ENCODE assay signal across 8 cellular contexts in genomic region chr10:48551796-48552591, GRCh38. TPM values are rescaled to one million over a fixed set of nuclear protein-coding genes. Genes with fewer than 3 reads are reported as not detected.
DNase-seq lines count a peak whose midpoint lies in the region; ATAC-seq and TF ChIP-seq lines count a peak whose summit lies in the region.

No MANE protein-coding gene starts in this region.

- H2AFZ ChIP-seq in MM.1S (ENCODE audit: low read length) (0 out of 2 replicates have a peak overlapping the region, but pooled peaks have one; percentile 6), fibroblast of lung (ENCODE audit: low read length) (no peak overlapping the region)

- H3K9me2 ChIP-seq in MM.1S (replicated peaks; ENCODE audit: insufficient read depth, low read length): no peaks in the 10 kb centered on the region

- H3K79me2 ChIP-seq in MM.1S (ENCODE audit: low read length): no peaks in the 10 kb centered on the region
- H3K79me2 ChIP-seq in fibroblast of lung (ENCODE audit: control insufficient read depth, insufficient read depth, low read length): peaks cover 32% of the 10 kb centered on the region

- no peaks in the 10 kb centered on the region for H4K20me1 ChIP-seq in MM.1S (ENCODE audit: insufficient read depth, low read length)
- no peaks in the 10 kb centered on the region for H4K20me1 ChIP-seq in fibroblast of lung (ENCODE audit: control insufficient read depth, extremely low read depth, insufficient read depth, low read length)

- no peak overlapping the region for H3K27ac Mint-ChIP-seq in activated naive CD4-positive, alpha-beta T cell treated with anti-CD3 and anti-CD28 coated beads, Interleukin-2, amount 10 ng/mL, durations not matched to agents 7 days and 5 days
- no peak overlapping the region for H3K27ac Mint-ChIP-seq in naive thymus-derived CD4-positive, alpha-beta T cell

- H3K4me1 ChIP-seq in MM.1S (ENCODE audit: low read length) (0 out of 2 replicates have a peak, but pooled peaks cover 8% of the 10 kb centered on the region), fibroblast of lung (ENCODE audit: control insufficient read depth, extremely low read depth, insufficient read depth, low read length) (no peaks in the 10 kb centered on the region)
- no peaks in the 10 kb centered on the region for H3K4me1 ChIP-seq in naive thymus-derived CD4-positive, alpha-beta T cell (ENCODE audit: control insufficient read depth in 2 of 2, insufficient read depth in 2 of 2, low read length in 2 of 2)

- no peaks in the 10 kb centered on the region for H3K27me3 Mint-ChIP-seq in activated naive CD4-positive, alpha-beta T cell treated with anti-CD3 and anti-CD28 coated beads, Interleukin-2, amount 10 ng/mL, durations not matched to agents 7 days and 5 days
- H3K27me3 Mint-ChIP-seq in naive thymus-derived CD4-positive, alpha-beta T cell: peaks cover 0 to 8% (median 3%) of the 10 kb centered on the region in 5 donors

- POLR2A ChIA-PET in naive thymus-derived CD4-positive, alpha-beta T cell (lab: Charles Lee): no interaction called here

- H3F3A ChIP-seq in MM.1S (ENCODE audit: insufficient read depth, low read length): no peaks in the 10 kb centered on the region

- peak; percentile 65 for ATAC-seq in naive thymus-derived CD4-positive, alpha-beta T cell
- ATAC-seq in GM21825 (IDR thresholded peaks at IDR 0.05; ENCODE audit: unreplicated experiment): no peak
- ATAC-seq in HG03469 (IDR thresholded peaks at IDR 0.05; ENCODE audit: unreplicated experiment): no peak

- H3K4me3 Mint-ChIP-seq in activated naive CD4-positive, alpha-beta T cell treated with anti-CD3 and anti-CD28 coated beads, Interleukin-2, amount 10 ng/mL, durations not matched to agents 7 days and 5 days: no peak overlapping the region
- no peak overlapping the region for H3K4me3 Mint-ChIP-seq in naive thymus-derived CD4-positive, alpha-beta T cell

- TF ChIP-seq CTCF in MM.1S (IDR thresholded peaks at IDR 0.05; ENCODE audit: low read length): peak; percentile 82
- peak; percentile 64 to 78 for TF ChIP-seq CTCF in fibroblast of lung (conservative IDR thresholded peaks at IDR 0.05 in 1 of 2, IDR thresholded peaks at IDR 0.05 in 1 of 2; ENCODE audit: low read depth in 1 of 2, low read length in 2 of 2)

- no peaks in the 10 kb centered on the region for H3K36me3 ChIP-seq in MM.1S (replicated peaks; ENCODE audit: insufficient read depth, low read length)
- H3K36me3 ChIP-seq in fibroblast of lung (ENCODE audit: control insufficient read depth, insufficient read depth, low read length): peaks cover 26% of the 10 kb centered on the region
- H3K36me3 ChIP-seq in naive thymus-derived CD4-positive, alpha-beta T cell (ENCODE audit: control insufficient read depth in 2 of 3, insufficient read depth in 3 of 3, low read length in 3 of 3): no peaks in the 10 kb centered on the region

- no peaks in the 10 kb centered on the region for H3K9me3 ChIP-seq in MM.1S (replicated peaks; ENCODE audit: insufficient read depth, low read length)
- no peaks in the 10 kb centered on the region for H3K9me3 ChIP-seq in fibroblast of lung (ENCODE audit: control insufficient read depth, insufficient read depth, low read depth, low read length)
- H3K9me3 ChIP-seq in naive thymus-derived CD4-positive, alpha-beta T cell (ENCODE audit: control insufficient read depth in 2 of 3, low read length in 3 of 3): no peaks in the 10 kb centered on the region

- H3K4me2 ChIP-seq in MM.1S (ENCODE audit: low read depth, low read length) (no peak overlapping the region), fibroblast of lung (ENCODE audit: extremely low read depth, insufficient read depth, low read length) (no peak overlapping the region)

- no peak overlapping the region for H3K9ac ChIP-seq in MM.1S (ENCODE audit: low read length)
- no peak overlapping the region for H3K9ac ChIP-seq in fibroblast of lung (ENCODE audit: insufficient read depth, low read length)

- H3K4me1 Mint-ChIP-seq in activated naive CD4-positive, alpha-beta T cell treated with anti-CD3 and anti-CD28 coated beads, Interleukin-2, amount 10 ng/mL, durations not matched to agents 7 days and 5 days: no peaks in the 10 kb centered on the region
- no peaks in the 10 kb centered on the region for H3K4me1 Mint-ChIP-seq in naive thymus-derived CD4-positive, alpha-beta T cell

- H3K4me3 ChIP-seq in MM.1S (ENCODE audit: low read length): no peak overlapping the region
- H3K4me3 ChIP-seq in fibroblast of lung (replicated peaks in 1 of 4; ENCODE audit: control extremely low read depth in 1 of 4, insufficient read depth in 1 of 4, low read depth in 3 of 4, low read length in 4 of 4): no peak overlapping the region
- no peak overlapping the region for H3K4me3 ChIP-seq in naive thymus-derived CD4-positive, alpha-beta T cell (ENCODE audit: low read length)

- CTCF ChIA-PET in activated naive CD4-positive, alpha-beta T cell treated with anti-CD3 and anti-CD28 coated beads, Interleukin-2, amount 10 ng/mL, durations not matched to agents 7 days and 5 days (lab: Charles Lee): interaction anchor here (0.8 to 4.3 kb wide), 6 partner anchors 17 to 189 kb away, joined by 3 to 42 read pairs (median 3); no protein-coding TSS in a partner anchor
- CTCF ChIA-PET in naive thymus-derived CD4-positive, alpha-beta T cell (lab: Charles Lee): no interaction called here

- no peaks in the 10 kb centered on the region for H3K9me3 Mint-ChIP-seq in activated naive CD4-positive, alpha-beta T cell treated with anti-CD3 and anti-CD28 coated beads, Interleukin-2, amount 10 ng/mL, durations not matched to agents 7 days and 5 days
- no peaks in the 10 kb centered on the region for H3K9me3 Mint-ChIP-seq in naive thymus-derived CD4-positive, alpha-beta T cell

- intact Hi-C loops in naive thymus-derived CD4-positive, alpha-beta T cell (cut with micrococcal nuclease): loop anchor here (1.0 to 5.0 kb wide), 2 partner anchors 104 to 105 kb away; no protein-coding TSS in a partner anchor

- no peak overlapping the region for H3K27ac ChIP-seq in MM.1S (ENCODE audit: low read length)
- H3K27ac ChIP-seq in fibroblast of lung (ENCODE audit: insufficient read depth, low read length): peak overlapping the region; percentile 26
- H3K27ac ChIP-seq in naive thymus-derived CD4-positive, alpha-beta T cell (ENCODE audit: low read depth, low read length): no peak overlapping the region

- H3K27me3 ChIP-seq in MM.1S (replicated peaks; ENCODE audit: insufficient read depth, low read length) (no peaks in the 10 kb centered on the region), fibroblast of lung (ENCODE audit: control insufficient read depth, insufficient read depth, low read length) (no peaks in the 10 kb centered on the region)
- H3K27me3 ChIP-seq in naive thymus-derived CD4-positive, alpha-beta T cell (ENCODE audit: control insufficient read depth in 2 of 2, insufficient read depth in 2 of 2, low read length in 2 of 2): no peaks in the 10 kb centered on the region

- peak; percentile 43 for DNase-seq in activated naive CD4-positive, alpha-beta T cell treated with anti-CD3 and anti-CD28 coated beads, Interleukin-2, amount 10 ng/mL, durations not matched to agents 7 days and 5 days
- DNase-seq in activated naive CD4-positive, alpha-beta T cell (lab: John Stamatoyannopoulos, UW): no peak
- DNase-seq in MM.1S (peak; percentile 35), SW480 (ENCODE audit: low spot score) (peak; percentile 25), fibroblast of lung (ENCODE audit: low read depth in 2 of 2) (peak; percentile 34 to 74)
- peak in 1 of 9 donors; percentile 2 for DNase-seq in naive thymus-derived CD4-positive, alpha-beta T cell

- no peaks in the 10 kb centered on the region for H3K36me3 Mint-ChIP-seq in activated naive CD4-positive, alpha-beta T cell treated with anti-CD3 and anti-CD28 coated beads, Interleukin-2, amount 10 ng/mL, durations not matched to agents 7 days and 5 days
- H3K36me3 Mint-ChIP-seq in naive thymus-derived CD4-positive, alpha-beta T cell: no peaks in the 10 kb centered on the region

RNA-seq across cellular contexts. Expression of gene ARHGAP22, which starts 52.9 kb away (rescaled TPM):
- 21.3 and 75.5 TPM in 2 replicates for total RNA-seq in fibroblast of lung
- polyA plus RNA-seq in fibroblast of lung: 10.4 and 21.2 TPM in 2 replicates
- 18.2 and 48.9 TPM in 2 replicates for polyA plus RNA-seq in fibroblast of lung (2012)
- polyA minus RNA-seq in fibroblast of lung (ENCODE audit: low replicate concordance): 14.3 and 15.6 TPM in 2 replicates
- 1 to 10 TPM in 2 of 5 experiments, under 1 TPM in 2, not detected in 1; 0.37 to 2.9 (median 1.1) TPM for total RNA-seq in naive thymus-derived CD4-positive, alpha-beta T cell
- polyA plus RNA-seq in naive thymus-derived CD4-positive, alpha-beta T cell: not detected

Comparison
In these comparisons a context has a peak if more than half of its experiments do, and no peak if none do; other contexts are left out.
1. DNase-seq: peak in activated naive CD4-positive, alpha-beta T cell treated with anti-CD3 and anti-CD28 coated beads, Interleukin-2, amount 10 ng/mL, durations not matched to agents 7 days and 5 days (single experiment), MM.1S (single experiment), SW480 (single experiment) and fibroblast of lung (2 of 2); none in activated naive CD4-positive, alpha-beta T cell (0 of 4).